In the genomic region with DNA sequence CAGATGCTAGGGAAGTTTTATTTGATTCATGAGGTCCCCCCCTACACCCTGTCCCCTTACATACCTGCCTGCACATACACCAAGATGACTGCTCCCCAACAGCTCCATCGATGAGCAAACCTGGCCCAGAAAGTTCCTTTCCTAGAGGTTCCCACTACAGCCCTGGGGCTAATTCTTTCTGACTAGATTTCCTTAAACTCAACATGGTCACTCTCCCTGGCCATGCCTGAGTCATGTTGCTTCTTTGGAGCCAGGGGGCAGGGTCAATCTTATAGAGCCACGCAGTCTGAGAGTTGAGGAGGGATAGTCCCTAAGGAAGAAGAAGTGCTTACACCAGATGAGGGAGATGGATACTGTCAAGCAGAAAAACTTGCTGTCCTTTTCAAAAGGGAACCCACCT, we compare ENCODE assay signal across 25 cellular contexts.
"Had no signal": no experiment of that assay in that cellular context is flagged by ENCODE, and none has a peak within 500 bp of the region (broad histone marks: within the 10 kb centered on the region; RNA-seq: fewer than 3 reads in every experiment).

No MANE protein-coding gene starts in this region.

- H3K4me3 ChIP-seq: adrenal gland, breast epithelium, Peyer's patch had no signal

- H3K9me3 ChIP-seq: adrenal gland had no signal

- ATAC-seq: T-helper 17 cell had no signal

- DNase-seq: activated CD4-positive, alpha-beta memory T cell treated with anti-CD3 and anti-CD28 coated beads, Interleukin-2, amount 10 ng/mL, durations not matched to agents 7 days and 5 days; activated CD4-positive, alpha-beta T cell treated with anti-CD3 and anti-CD28 coated beads, Interleukin-2, amount 10 ng/mL, durations not matched to agents 7 days and 5 days; activated CD4-positive, CD25-positive, alpha-beta regulatory T cell; activated CD8-positive, alpha-beta memory T cell treated with anti-CD3 and anti-CD28 coated beads, Interleukin-2, amount 50 U/mL, for 48 hours; activated naive CD4-positive, alpha-beta T cell treated with anti-CD3 and anti-CD28 coated beads, Interleukin-2, amount 50 U/mL, for 16 hours; activated naive CD8-positive, alpha-beta T cell treated with anti-CD3 and anti-CD28 coated beads, Interleukin-2, amount 10 ng/mL, durations not matched to agents 7 days and 5 days; activated T-cell treated with anti-CD3 and anti-CD28 coated beads, Interleukin-2, amount 50 U/mL, for 1 hour; aorta; MM.1S; NCI-H1105; NCI-H1436; NCI-H1694 treated with DMSO at 0.1 percent for 48 hours; NCI-H2029 treated with DMSO at 0.1 percent for 48 hours; NCI-H510A treated with DMSO at 0.1 percent for 48 hours; NCI-H69; NK-92 treated with Interleukin-12 subunit alpha and Interleukin-12 subunit beta, amount 100 ng/mL, for 24 hours; OCI-M1; Peyer's patch; SHP77 treated with DMSO at 0.1 percent for 48 hours; T-helper 17 cell; T-helper 9 cell had no signal

- H3K27me3 ChIP-seq: breast epithelium, Peyer's patch had no signal

- H3K27ac ChIP-seq: adrenal gland, Peyer's patch, VCaP had no signal

- H3K36me3 ChIP-seq: adrenal gland, breast epithelium, Peyer's patch had no signal

- H3K27ac Mint-ChIP-seq: activated CD4-positive, alpha-beta memory T cell treated with anti-CD3 and anti-CD28 coated beads, Interleukin-2, amount 10 ng/mL, durations not matched to agents 7 days and 5 days; activated CD4-positive, alpha-beta T cell treated with anti-CD3 and anti-CD28 coated beads, Interleukin-2, amount 10 ng/mL, durations not matched to agents 7 days and 5 days; activated naive CD8-positive, alpha-beta T cell treated with anti-CD3 and anti-CD28 coated beads, Interleukin-2, amount 10 ng/mL, durations not matched to agents 7 days and 5 days; T-helper 17 cell had no signal

- H3K36me3 Mint-ChIP-seq: activated naive CD8-positive, alpha-beta T cell treated with anti-CD3 and anti-CD28 coated beads, Interleukin-2, amount 10 ng/mL, durations not matched to agents 7 days and 5 days had no signal

- H3K4me3 Mint-ChIP-seq: activated CD4-positive, alpha-beta memory T cell treated with anti-CD3 and anti-CD28 coated beads, Interleukin-2, amount 10 ng/mL, durations not matched to agents 7 days and 5 days; activated CD4-positive, alpha-beta T cell treated with anti-CD3 and anti-CD28 coated beads, Interleukin-2, amount 10 ng/mL, durations not matched to agents 7 days and 5 days; activated naive CD8-positive, alpha-beta T cell treated with anti-CD3 and anti-CD28 coated beads, Interleukin-2, amount 10 ng/mL, durations not matched to agents 7 days and 5 days; central memory CD8-positive, alpha-beta T cell; T-helper 17 cell had no signal

- H3K4me1 Mint-ChIP-seq: activated CD4-positive, alpha-beta memory T cell treated with anti-CD3 and anti-CD28 coated beads, Interleukin-2, amount 10 ng/mL, durations not matched to agents 7 days and 5 days; activated CD4-positive, alpha-beta T cell treated with anti-CD3 and anti-CD28 coated beads, Interleukin-2, amount 10 ng/mL, durations not matched to agents 7 days and 5 days; activated naive CD8-positive, alpha-beta T cell treated with anti-CD3 and anti-CD28 coated beads, Interleukin-2, amount 10 ng/mL, durations not matched to agents 7 days and 5 days; central memory CD8-positive, alpha-beta T cell; T-helper 17 cell had no signal

- H3K4me1 ChIP-seq: adrenal gland, Peyer's patch had no signal
